ENCODE assay signal across 1 cellular context in the genomic region with DNA sequence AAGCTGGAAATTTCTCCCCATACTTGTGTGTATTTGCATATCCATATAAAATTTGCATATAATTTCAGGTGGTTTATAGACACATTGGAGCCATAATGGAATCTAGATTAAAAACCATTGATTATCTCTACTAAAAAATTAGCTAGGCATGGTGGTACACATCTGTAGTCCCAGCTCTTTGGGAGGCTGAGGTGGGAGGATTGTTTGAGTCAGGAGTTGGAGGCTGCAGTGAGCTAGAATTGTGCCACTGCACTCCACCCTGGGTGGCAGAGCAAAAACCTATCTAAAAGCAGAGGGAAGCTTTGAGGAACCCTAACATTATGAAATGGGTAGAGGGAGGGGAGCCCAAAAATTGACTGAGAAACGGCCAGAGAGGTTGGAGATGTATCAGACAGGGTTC.
TF ChIP-seq lines count a peak whose summit lies in the region.

No MANE protein-coding gene starts in this region.

TF ChIP-seq in HepG2, 621 proteins besides CTCF, POLR2A, EP300 and RAD21:
- TF ChIP-seq ZNF660 (CRISPR knock-in tag; IDR thresholded peaks at IDR 0.05; ENCODE audit: borderline replicate concordance, low read depth) (no peak), ZNF629 (CRISPR knock-in tag; conservative IDR thresholded peaks at IDR 0.05) (peak; percentile 67)
- TF ChIP-seq, protein P1, sequence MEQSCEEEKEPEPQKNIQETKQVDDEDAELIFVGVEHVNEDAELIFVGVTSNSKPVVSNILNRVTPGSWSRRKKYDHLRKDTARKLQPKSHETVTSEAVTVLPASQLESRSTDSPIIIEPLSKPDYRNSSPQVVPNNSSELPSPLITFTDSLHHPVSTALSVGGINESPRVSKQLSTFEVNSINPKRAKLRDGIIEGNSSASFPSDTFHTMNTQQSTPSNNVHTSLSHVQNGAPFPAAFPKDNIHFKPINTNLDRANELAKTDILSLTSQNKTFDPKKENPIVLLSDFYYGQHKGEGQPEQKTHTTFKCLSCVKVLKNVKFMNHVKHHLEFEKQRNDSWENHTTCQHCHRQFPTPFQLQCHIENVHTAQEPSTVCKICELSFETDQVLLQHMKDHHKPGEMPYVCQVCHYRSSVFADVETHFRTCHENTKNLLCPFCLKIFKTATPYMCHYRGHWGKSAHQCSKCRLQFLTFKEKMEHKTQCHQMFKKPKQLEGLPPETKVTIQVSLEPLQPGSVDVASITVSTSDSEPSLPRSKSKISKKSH (CRISPR knock-in tag; IDR thresholded peaks at IDR 0.05; ENCODE audit: borderline replicate concordance) = no peak
- TF ChIP-seq, protein P2, sequence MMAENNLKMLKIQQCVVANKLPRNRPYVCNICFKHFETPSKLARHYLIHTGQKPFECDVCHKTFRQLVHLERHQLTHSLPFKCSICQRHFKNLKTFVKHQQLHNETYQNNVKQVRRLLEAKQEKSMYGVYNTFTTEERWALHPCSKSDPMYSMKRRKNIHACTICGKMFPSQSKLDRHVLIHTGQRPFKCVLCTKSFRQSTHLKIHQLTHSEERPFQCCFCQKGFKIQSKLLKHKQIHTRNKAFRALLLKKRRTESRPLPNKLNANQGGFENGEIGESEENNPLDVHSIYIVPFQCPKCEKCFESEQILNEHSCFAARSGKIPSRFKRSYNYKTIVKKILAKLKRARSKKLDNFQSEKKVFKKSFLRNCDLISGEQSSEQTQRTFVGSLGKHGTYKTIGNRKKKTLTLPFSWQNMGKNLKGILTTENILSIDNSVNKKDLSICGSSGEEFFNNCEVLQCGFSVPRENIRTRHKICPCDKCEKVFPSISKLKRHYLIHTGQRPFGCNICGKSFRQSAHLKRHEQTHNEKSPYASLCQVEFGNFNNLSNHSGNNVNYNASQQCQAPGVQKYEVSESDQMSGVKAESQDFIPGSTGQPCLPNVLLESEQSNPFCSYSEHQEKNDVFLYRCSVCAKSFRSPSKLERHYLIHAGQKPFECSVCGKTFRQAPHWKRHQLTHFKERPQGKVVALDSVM (CRISPR knock-in tag; IDR thresholded peaks at IDR 0.05) = peak; percentile 94
